In genomic region chr4:121950212-121950679, GRCh38 we compare ENCODE assay signal across 8 cellular contexts. TPM values are rescaled to one million over a fixed set of nuclear protein-coding genes. Genes with fewer than 3 reads are reported as not detected.
A peak's percentile ranks its signal among the peaks of the same experiment; 100 is the strongest.
DNase-seq lines count a peak whose midpoint lies in the region; ATAC-seq and TF ChIP-seq lines count a peak whose summit lies in the region.

No MANE protein-coding gene starts in this region.

- POLR2A ChIA-PET in CD4-positive, alpha-beta T cell (lab: Charles Lee), result no interaction called here

- H3K36me3 Mint-ChIP-seq in CD4-positive, alpha-beta T cell (ENCODE audit: low read depth), result no peaks in the 10 kb centered on the region
- no peaks in the 10 kb centered on the region for H3K36me3 Mint-ChIP-seq in activated naive CD8-positive, alpha-beta T cell
- H3K36me3 Mint-ChIP-seq in progenitor cell of endocrine pancreas (ENCODE audit: insufficient read depth), result no peaks in the 10 kb centered on the region

- H3K27ac Mint-ChIP-seq in CD4-positive, alpha-beta T cell, result no peak overlapping the region
- no peak overlapping the region for H3K27ac Mint-ChIP-seq in activated naive CD8-positive, alpha-beta T cell
- H3K27ac Mint-ChIP-seq in progenitor cell of endocrine pancreas, result peak overlapping the region; percentile 6

- peaks cover 9% of the 10 kb centered on the region for H3K4me1 Mint-ChIP-seq in CD4-positive, alpha-beta T cell (ENCODE audit: low read depth)
- H3K4me1 Mint-ChIP-seq in activated naive CD8-positive, alpha-beta T cell (ENCODE audit: low read depth), result peaks cover 13% of the 10 kb centered on the region
- peaks cover 5% of the 10 kb centered on the region for H3K4me1 Mint-ChIP-seq in progenitor cell of endocrine pancreas (ENCODE audit: low read depth)

- peak overlapping the region; percentile 60 for H3K4me3 ChIP-seq in upper lobe of right lung

- DNase-seq in CD4-positive, alpha-beta T cell, result peak; percentile 67 to 89 (median 77)
- DNase-seq in left ventricle myocardium superior (peak; percentile 89), progenitor cell of endocrine pancreas (ENCODE audit: low spot score, unreplicated experiment) (peak; percentile 85), upper lobe of right lung (peak; percentile 90)

- H3K27ac ChIP-seq in CD4-positive, alpha-beta T cell (ENCODE audit: low read depth, low read length), result no peak overlapping the region
- no peak overlapping the region for H3K27ac ChIP-seq in upper lobe of right lung

- peaks cover 5% of the 10 kb centered on the region for H3K4me1 ChIP-seq in upper lobe of right lung

- peak overlapping the region; percentile 84 for H3K4me3 Mint-ChIP-seq in CD4-positive, alpha-beta T cell
- H3K4me3 Mint-ChIP-seq in activated naive CD8-positive, alpha-beta T cell, result peak overlapping the region; percentile 94
- peak overlapping the region; percentile 71 for H3K4me3 Mint-ChIP-seq in progenitor cell of endocrine pancreas (ENCODE audit: low read depth)

- peaks cover 62% of the 10 kb centered on the region for H3K27me3 Mint-ChIP-seq in CD4-positive, alpha-beta T cell
- H3K27me3 Mint-ChIP-seq in activated naive CD8-positive, alpha-beta T cell, result peaks cover 25% of the 10 kb centered on the region
- H3K27me3 Mint-ChIP-seq in progenitor cell of endocrine pancreas, result peaks cover 74% of the 10 kb centered on the region

- no peaks in the 10 kb centered on the region for H3K9me3 Mint-ChIP-seq in CD4-positive, alpha-beta T cell
- no peaks in the 10 kb centered on the region for H3K9me3 Mint-ChIP-seq in activated naive CD8-positive, alpha-beta T cell (ENCODE audit: low read depth)
- H3K9me3 Mint-ChIP-seq in progenitor cell of endocrine pancreas (ENCODE audit: low read depth), result no peaks in the 10 kb centered on the region

- no peaks in the 10 kb centered on the region for H3K9me3 ChIP-seq in CD4-positive, alpha-beta T cell (ENCODE audit: control insufficient read depth, low read length)
- no peaks in the 10 kb centered on the region for H3K9me3 ChIP-seq in upper lobe of right lung

- TF ChIP-seq CTCF in CD4-positive, alpha-beta T cell (IDR thresholded peaks at IDR 0.05), result peak; percentile 81
- TF ChIP-seq CTCF in progenitor cell of endocrine pancreas (IDR thresholded peaks at IDR 0.05; ENCODE audit: unreplicated experiment) (peak; percentile 92), upper lobe of right lung (IDR thresholded peaks at IDR 0.05) (peak; percentile 71)

- CTCF ChIA-PET in CD4-positive, alpha-beta T cell (lab: Charles Lee), result interaction anchor here (1.3 kb wide), 2 partner anchors 16 to 257 kb away, joined by 3 to 4 read pairs; no protein-coding TSS in a partner anchor

- peaks cover 28% of the 10 kb centered on the region for H3K27me3 ChIP-seq in CD4-positive, alpha-beta T cell (ENCODE audit: control insufficient read depth, insufficient read depth, low read length)
- peaks cover 37% of the 10 kb centered on the region for H3K27me3 ChIP-seq in upper lobe of right lung

- peak; percentile 80 for ATAC-seq in CD4-positive, alpha-beta T cell (ENCODE audit: poor library complexity)
- ATAC-seq in GM19351 (IDR thresholded peaks at IDR 0.05; ENCODE audit: unreplicated experiment) (peak; percentile 86), HG03460 (IDR thresholded peaks at IDR 0.05; ENCODE audit: unreplicated experiment) (peak; percentile 83), SK-N-SH treated with all-trans-retinoic acid at 6 μM for 48 hours (peak; percentile 90), left ventricle myocardium superior (peak; percentile 97), upper lobe of right lung (peak; percentile 92)

- intact Hi-C loops in CD4-positive, alpha-beta T cell (cut with DNase I, micrococcal nuclease), result loop anchor here (1.0 to 10.0 kb wide), 7 partner anchors 195 to 775 kb away; partner anchors contain the start of gene BLTP1 (in 1 of the 2)
- intact Hi-C loops in left ventricle myocardium superior (cut with micrococcal nuclease) (no loop called here), upper lobe of right lung (cut with DNase I) (no loop called here)

- no peaks in the 10 kb centered on the region for H3K36me3 ChIP-seq in upper lobe of right lung

TF ChIP-seq in SK-N-SH treated with all-trans-retinoic acid at 6 μM for 48 hours, 23 proteins besides CTCF, POLR2A, EP300 and RAD21:
- no peak for TF ChIP-seq POU6F1 (CRISPR knock-in tag; IDR thresholded peaks at IDR 0.05; ENCODE audit: borderline replicate concordance, low read depth)
- no peak for TF ChIP-seq ZFP3 (CRISPR knock-in tag; IDR thresholded peaks at IDR 0.05)
- no peak for TF ChIP-seq TCF4 (CRISPR knock-in tag; IDR thresholded peaks at IDR 0.05; ENCODE audit: borderline replicate concordance)
- TF ChIP-seq ZNF70 (CRISPR knock-in tag; IDR thresholded peaks at IDR 0.05), result no peak
- no peak for TF ChIP-seq SNAI2 (CRISPR knock-in tag; IDR thresholded peaks at IDR 0.05)
- no peak for TF ChIP-seq PATZ1 (CRISPR knock-in tag; IDR thresholded peaks at IDR 0.05; ENCODE audit: borderline replicate concordance)
- no peak for TF ChIP-seq ZNF8 (CRISPR knock-in tag; IDR thresholded peaks at IDR 0.05)
- no peak for TF ChIP-seq ESRRG (CRISPR knock-in tag; IDR thresholded peaks at IDR 0.05)
- no peak for TF ChIP-seq CREB5 (CRISPR knock-in tag; IDR thresholded peaks at IDR 0.05; ENCODE audit: low read depth)
- no peak for TF ChIP-seq RARB (CRISPR knock-in tag; IDR thresholded peaks at IDR 0.05)
- no peak for TF ChIP-seq TOX (CRISPR knock-in tag; IDR thresholded peaks at IDR 0.05; ENCODE audit: borderline replicate concordance)
- no peak for TF ChIP-seq OSR1 (CRISPR knock-in tag; IDR thresholded peaks at IDR 0.05)
- no peak for TF ChIP-seq ZNF565 (CRISPR knock-in tag; conservative IDR thresholded peaks at IDR 0.05; ENCODE audit: low read depth)
- no peak for TF ChIP-seq ARNTL (CRISPR knock-in tag; IDR thresholded peaks at IDR 0.05; ENCODE audit: borderline replicate concordance, low read depth)

RNA-seq across cellular contexts. Expression of gene TRPC3, which starts 1.6 kb away (rescaled TPM):
- not detected for total RNA-seq in CD4-positive, alpha-beta T cell
- 0.25 TPM for total RNA-seq in left ventricle myocardium superior
- 0.84 TPM in 2 replicates for total RNA-seq in progenitor cell of endocrine pancreas
- total RNA-seq in upper lobe of right lung, result 2.1 TPM

Comparison
In these comparisons a context has a peak if more than half of its experiments do, and no peak if none do; other contexts are left out.
1. intact Hi-C loops: an anchor here in CD4-positive, alpha-beta T cell (1.0 to 10.0 kb wide); none called in left ventricle myocardium superior and upper lobe of right lung.